8 cellular contexts compared by ENCODE assay signal in genomic region chr17:29149431-29150064, GRCh38. TPM values are rescaled to one million over a fixed set of nuclear protein-coding genes. Genes with fewer than 3 reads are reported as not detected.
DNase-seq lines count a peak whose midpoint lies in the region; ATAC-seq and TF ChIP-seq lines count a peak whose summit lies in the region.

No MANE protein-coding gene starts in this region.

- H3K79me2 ChIP-seq in GM23248 (ENCODE audit: insufficient read depth), result no peaks in the 10 kb centered on the region

- H3K27me3 ChIP-seq in BLaER1 treated with 17β-estradiol and CSF1 and Interleukin-3, amounts not matched to agents 10 nM and 100 nM, result no peaks in the 10 kb centered on the region
- H3K27me3 ChIP-seq in GM23248 (replicated peaks; ENCODE audit: insufficient read depth) (no peaks in the 10 kb centered on the region), left ventricle myocardium inferior (ENCODE audit: low read depth) (no peaks in the 10 kb centered on the region)

- CTCF ChIA-PET in WTC11 (lab: Charles Lee), result interaction anchor here (0.5 to 13.1 kb wide), 62 partner anchors 8 to 468 kb away, joined by 3 to 464 read pairs (median 6); partner anchors contain the start of genes MYO18A, NEK8, NUFIP2 and PHF12

- in situ Hi-C loops in GM23248 (cut with MboI), result no loop called here

- peaks cover 10% of the 10 kb centered on the region for H3F3A ChIP-seq in GM23248 (ENCODE audit: insufficient read depth)

- no peak for ATAC-seq in WTC11
- ATAC-seq in stimulated activated naive B cell treated with anti-CD40 and anti-IgM and Interleukin-4, amounts not matched to agents 10 μg/mL and 1 μg/mL and 100 μg/mL, for 72 hours (replicated peaks), result peak; percentile 55 to 65

- DNase-seq in GM23248 (peak; percentile 38), WTC11 (ENCODE audit: low spot score) (no peak), left ventricle myocardium inferior (no peak), T-helper 9 cell (no peak), GF-D8 (lab: John Stamatoyannopoulos, UW) (no peak)
- peak; percentile 75 for DNase-seq in stimulated activated naive B cell treated with anti-CD40 and anti-IgM and Interleukin-4, amounts not matched to agents 10 μg/mL and 1 μg/mL and 100 μg/mL, for 72 hours
- DNase-seq in activated effector memory CD4-positive, alpha-beta T cell treated with Interleukin-2 at 50 U/mL for 16 hours, result no peak

- peaks cover 62 to 97% (median 73%) of the 10 kb centered on the region in 10 experiments for H3K4me1 ChIP-seq in BLaER1 treated with 17β-estradiol and CSF1 and Interleukin-3, amounts not matched to agents 10 nM and 100 nM
- H3K4me1 ChIP-seq in GM23248 (ENCODE audit: insufficient read depth), result peaks cover 17% of the 10 kb centered on the region
- H3K4me1 ChIP-seq in left ventricle myocardium inferior, result peaks cover 64% of the 10 kb centered on the region

- peak overlapping the region; percentile 81 to 98 (median 93) for H3K4me2 ChIP-seq in BLaER1 treated with 17β-estradiol and CSF1 and Interleukin-3, amounts not matched to agents 10 nM and 100 nM
- peak overlapping the region; percentile 88 for H3K4me2 ChIP-seq in GM23248 (ENCODE audit: unreplicated experiment)

- peaks cover 0 to 21% (median 0%) of the 10 kb centered on the region in 11 experiments; a peak in 2 of 22 replicates for H3K36me3 ChIP-seq in BLaER1 treated with 17β-estradiol and CSF1 and Interleukin-3, amounts not matched to agents 10 nM and 100 nM
- no peaks in the 10 kb centered on the region for H3K36me3 ChIP-seq in GM23248 (ENCODE audit: low read depth)
- no peaks in the 10 kb centered on the region for H3K36me3 ChIP-seq in left ventricle myocardium inferior

- H2AFZ ChIP-seq in GM23248, result peak overlapping the region; percentile 85

- intact Hi-C loops in left ventricle myocardium inferior (cut with micrococcal nuclease), result loop anchor here (5.0 to 10.0 kb wide), 2 partner anchors 68 to 145 kb away; partner anchors contain the start of gene NUFIP2

- no peaks in the 10 kb centered on the region for H3K27me3 Mint-ChIP-seq in WTC11 (ENCODE audit: low read depth)
- H3K27me3 Mint-ChIP-seq in stimulated activated naive B cell treated with anti-CD40 and anti-IgM and Interleukin-4, amounts not matched to agents 10 μg/mL and 1 μg/mL and 100 μg/mL, for 72 hours, result no peaks in the 10 kb centered on the region

- H3K36me3 Mint-ChIP-seq in WTC11, result no peaks in the 10 kb centered on the region; the same call in 1 of the 2 replicates
- peaks cover 6 to 16% of the 10 kb centered on the region in 2 donors for H3K36me3 Mint-ChIP-seq in stimulated activated naive B cell treated with anti-CD40 and anti-IgM and Interleukin-4, amounts not matched to agents 10 μg/mL and 1 μg/mL and 100 μg/mL, for 72 hours

- peaks cover 0 to 4% (median 0%) of the 10 kb centered on the region in 11 experiments; a peak in 4 of 22 replicates for H4K20me1 ChIP-seq in BLaER1 treated with 17β-estradiol and CSF1 and Interleukin-3, amounts not matched to agents 10 nM and 100 nM
- H4K20me1 ChIP-seq in GM23248 (ENCODE audit: insufficient read depth), result no peaks in the 10 kb centered on the region

- peak overlapping the region; percentile 68 to 82 (median 74) for H3K9ac ChIP-seq in BLaER1 treated with 17β-estradiol and CSF1 and Interleukin-3, amounts not matched to agents 10 nM and 100 nM
- peak overlapping the region; percentile 71 for H3K9ac ChIP-seq in GM23248

- H3K9me3 ChIP-seq in BLaER1 treated with 17β-estradiol and CSF1 and Interleukin-3, amounts not matched to agents 10 nM and 100 nM (replicated peaks in 1 of 11), result no peaks in the 10 kb centered on the region
- no peaks in the 10 kb centered on the region for H3K9me3 ChIP-seq in GM23248 (ENCODE audit: low read depth)
- H3K9me3 ChIP-seq in left ventricle myocardium inferior (replicated peaks), result no peaks in the 10 kb centered on the region

- peak overlapping the region; percentile 56 to 85 (median 78) for H3K27ac ChIP-seq in BLaER1 treated with 17β-estradiol and CSF1 and Interleukin-3, amounts not matched to agents 10 nM and 100 nM
- peak overlapping the region; percentile 46; the same call in 1 of the 2 replicates for H3K27ac ChIP-seq in GM23248
- H3K27ac ChIP-seq in left ventricle myocardium inferior (replicated peaks), result peak overlapping the region; percentile 81

- WGBS in GM23248 (ENCODE audit: low coverage in 1 of 2, low lambda C conversion rate in 2 of 2, missing lambda C conversion rate in 2 of 2), 2 experiments, result 13 to 15% methylated on average over 8 of the region's 8 CpGs

- H3K4me3 Mint-ChIP-seq in WTC11, result peak overlapping the region; percentile 72
- H3K4me3 Mint-ChIP-seq in stimulated activated naive B cell treated with anti-CD40 and anti-IgM and Interleukin-4, amounts not matched to agents 10 μg/mL and 1 μg/mL and 100 μg/mL, for 72 hours, result peak overlapping the region; percentile 84 to 86

- H3K9me3 Mint-ChIP-seq in WTC11, result no peaks in the 10 kb centered on the region
- no peaks in the 10 kb centered on the region for H3K9me3 Mint-ChIP-seq in stimulated activated naive B cell treated with anti-CD40 and anti-IgM and Interleukin-4, amounts not matched to agents 10 μg/mL and 1 μg/mL and 100 μg/mL, for 72 hours

- H3K9me2 ChIP-seq in GM23248 (ENCODE audit: insufficient read depth), result no peaks in the 10 kb centered on the region

- POLR2A ChIA-PET in WTC11 (lab: Charles Lee), result interaction anchor here (0.6 to 2.4 kb wide), 7 partner anchors 16 to 196 kb away, joined by 3 to 29 read pairs (median 6); partner anchors contain the start of gene MYO18A

- TF ChIP-seq CTCF in WTC11 (IDR thresholded peaks at IDR 0.05) (no peak), left ventricle myocardium inferior (IDR thresholded peaks at IDR 0.05; ENCODE audit: borderline replicate concordance) (no peak)

- H3K4me1 Mint-ChIP-seq in WTC11, result peaks cover 39% of the 10 kb centered on the region
- H3K4me1 Mint-ChIP-seq in stimulated activated naive B cell treated with anti-CD40 and anti-IgM and Interleukin-4, amounts not matched to agents 10 μg/mL and 1 μg/mL and 100 μg/mL, for 72 hours, result peaks cover 54 to 85% of the 10 kb centered on the region in 2 donors

- peak overlapping the region; percentile 46 to 70 (median 59) for H3K4me3 ChIP-seq in BLaER1 treated with 17β-estradiol and CSF1 and Interleukin-3, amounts not matched to agents 10 nM and 100 nM
- H3K4me3 ChIP-seq in GM23248 (peak overlapping the region; percentile 81), left ventricle myocardium inferior (peak overlapping the region; percentile 70)

- peak overlapping the region; percentile 95 for H3K27ac Mint-ChIP-seq in WTC11
- peak overlapping the region; percentile 98 for H3K27ac Mint-ChIP-seq in stimulated activated naive B cell treated with anti-CD40 and anti-IgM and Interleukin-4, amounts not matched to agents 10 μg/mL and 1 μg/mL and 100 μg/mL, for 72 hours

TF ChIP-seq in WTC11, 78 proteins besides CTCF, POLR2A, EP300 and RAD21 (continues in another document):
- TF ChIP-seq FOXP1 (CRISPR knock-in tag; IDR thresholded peaks at IDR 0.05; ENCODE audit: borderline replicate concordance), result no peak
- no peak for TF ChIP-seq ZNF263 (CRISPR knock-in tag; IDR thresholded peaks at IDR 0.05; ENCODE audit: low read depth)
- TF ChIP-seq AR (CRISPR knock-in tag; IDR thresholded peaks at IDR 0.05), result no peak
- no peak for TF ChIP-seq ETV6 (CRISPR knock-in tag; IDR thresholded peaks at IDR 0.05)
- TF ChIP-seq ATF6 (CRISPR knock-in tag; IDR thresholded peaks at IDR 0.05), result no peak
- no peak for TF ChIP-seq PRRX2 (CRISPR knock-in tag; IDR thresholded peaks at IDR 0.05)
- no peak for TF ChIP-seq TP53 (CRISPR knock-in tag; IDR thresholded peaks at IDR 0.05)
- no peak for TF ChIP-seq ATF3 (CRISPR knock-in tag; conservative IDR thresholded peaks at IDR 0.05)
- no peak for TF ChIP-seq NR2C2 (CRISPR knock-in tag; IDR thresholded peaks at IDR 0.05)

RNA-seq across cellular contexts. Expression of gene MYO18A, which starts 30.6 kb away (rescaled TPM):
- 30.5 and 33.9 TPM in 2 replicates for total RNA-seq in GM23248 (2014; rRNA removed; shearing (Covaris generic))
- polyA plus RNA-seq in GM23248 (2016; fragmentation: Nextera tagmentation; extraction: Ambion mirVana), result 12.6 and 16.0 TPM in 2 replicates
- total RNA-seq in WTC11 (2021), result 38.5 to 54.9 TPM (median 42.5 TPM) in 3 replicates
- total RNA-seq in left ventricle myocardium inferior, result 397 TPM

Comparison
In these comparisons a context has a peak if more than half of its experiments do, and no peak if none do; other contexts are left out.
1. DNase-seq: peak in GM23248 (single experiment) and stimulated activated naive B cell treated with anti-CD40 and anti-IgM and Interleukin-4, amounts not matched to agents 10 μg/mL and 1 μg/mL and 100 μg/mL, for 72 hours (single experiment); none in WTC11 (single experiment), left ventricle myocardium inferior (single experiment), T-helper 9 cell (single experiment), GF-D8 (single experiment) and activated effector memory CD4-positive, alpha-beta T cell treated with Interleukin-2 at 50 U/mL for 16 hours (single experiment).
2. Peak in every context shown above with its lines, with median percentiles within 50 percentile points of each other: H3K27ac ChIP-seq and H3K4me3 ChIP-seq.